In genomic region chr13:30125422-30126073, GRCh38 we compare ENCODE assay signal across 11 cellular contexts.
DNase-seq lines count a peak whose midpoint lies in the region; FAIRE-seq lines count a peak whose summit lies in the region.
"Had no signal": no experiment of that assay in that cellular context is flagged by ENCODE, and none has a peak within 500 bp of the region (broad histone marks: within the 10 kb centered on the region; RNA-seq: fewer than 3 reads in every experiment).

No MANE protein-coding gene starts in this region.

- no peaks in the 10 kb centered on the region for H3K9me3 Mint-ChIP-seq in activated CD4-positive, alpha-beta memory T cell treated with anti-CD3 and anti-CD28 coated beads for 36 hours

- DNase-seq in M059J (ENCODE audit: low read depth) (peak; percentile 89), amniotic epithelial cell (ENCODE audit: low read depth) (peak; percentile 99), kidney glomerular epithelial cell (lab: John Stamatoyannopoulos, UW) (peak; percentile 52), urothelium cell line (ENCODE audit: low spot score) (peak; percentile 39), HUDEP-2 (lab: John Stamatoyannopoulos, UW; ENCODE audit: unreplicated experiment in 76 of 76) (no peak), Kasumi-1 (lab: John Stamatoyannopoulos, UW) (no peak)
- DNase-seq in activated CD4-positive, alpha-beta memory T cell treated with anti-CD3 and anti-CD28 coated beads for 36 hours: no peak
- DNase-seq: left ventricle myocardium inferior; stimulated activated CD4-positive, alpha-beta T cell treated with anti-CD3 and anti-CD28 coated beads, Interleukin-2, amount 100 ng/mL, for 48 hours had no signal

- CTCF ChIA-PET in activated CD4-positive, alpha-beta memory T cell treated with anti-CD3 and anti-CD28 coated beads for 36 hours (lab: Charles Lee): interaction anchor here (0.6 to 2.6 kb wide), 2 partner anchors 10 to 266 kb away, joined by 3 to 14 read pairs; no protein-coding TSS in a partner anchor

- H3K36me3 Mint-ChIP-seq in activated CD4-positive, alpha-beta memory T cell treated with anti-CD3 and anti-CD28 coated beads for 36 hours: no peaks in the 10 kb centered on the region
- H3K36me3 Mint-ChIP-seq: WTC11 had no signal

- no peak overlapping the region for H3K4me3 Mint-ChIP-seq in activated CD4-positive, alpha-beta memory T cell treated with anti-CD3 and anti-CD28 coated beads for 36 hours
- H3K4me3 Mint-ChIP-seq: WTC11 had no signal

- H3K27me3 Mint-ChIP-seq in activated CD4-positive, alpha-beta memory T cell treated with anti-CD3 and anti-CD28 coated beads for 36 hours: no peaks in the 10 kb centered on the region

- no peak for FAIRE-seq in urothelium cell line (lab: Jason Lieb, UNC)
- FAIRE-seq: GM18507 had no signal

- peaks cover 18% of the 10 kb centered on the region for H3K4me1 Mint-ChIP-seq in activated CD4-positive, alpha-beta memory T cell treated with anti-CD3 and anti-CD28 coated beads for 36 hours (ENCODE audit: low read depth)
- H3K4me1 Mint-ChIP-seq: WTC11 had no signal

- intact Hi-C loops in activated CD4-positive, alpha-beta memory T cell treated with anti-CD3 and anti-CD28 coated beads for 36 hours (cut with micrococcal nuclease): no loop called here

- POLR2A ChIA-PET in activated CD4-positive, alpha-beta memory T cell treated with anti-CD3 and anti-CD28 coated beads for 36 hours (lab: Charles Lee): no interaction called here

- no peak overlapping the region for H3K27ac Mint-ChIP-seq in activated CD4-positive, alpha-beta memory T cell treated with anti-CD3 and anti-CD28 coated beads for 36 hours
- H3K27ac Mint-ChIP-seq: WTC11 had no signal

Comparison
In these comparisons a context has a peak if more than half of its experiments do, and no peak if none do; other contexts are left out.
1. DNase-seq: peak in M059J (single experiment), amniotic epithelial cell (single experiment), kidney glomerular epithelial cell (single experiment) and urothelium cell line (single experiment); none in activated CD4-positive, alpha-beta memory T cell treated with anti-CD3 and anti-CD28 coated beads for 36 hours (single experiment), HUDEP-2 (0 of 76) and Kasumi-1 (0 of 2).